Comparison of ENCODE assay signal across 13 cellular contexts in genomic region chr6:124882580-124883393, GRCh38.
DNase-seq lines count a peak whose midpoint lies in the region; ATAC-seq, FAIRE-seq and TF ChIP-seq lines count a peak whose summit lies in the region.
"Had no signal": no experiment of that assay in that cellular context is flagged by ENCODE, and none has a peak within 500 bp of the region (broad histone marks: within the 10 kb centered on the region; RNA-seq: fewer than 3 reads in every experiment).

No MANE protein-coding gene starts in this region.

- no peak for FAIRE-seq in D721Med (lab: Jason Lieb, UNC)

- H3K9me3 Mint-ChIP-seq in activated CD8-positive, alpha-beta T cell treated with anti-CD3 and anti-CD28 coated beads for 36 hours, result no peaks in the 10 kb centered on the region
- H3K9me3 Mint-ChIP-seq in activated CD8-positive, alpha-beta T cell treated with anti-CD3 and anti-CD28 coated beads, Interleukin-2, amount 10 ng/mL, durations not matched to agents 7 days and 5 days (ENCODE audit: insufficient read depth), result no peaks in the 10 kb centered on the region
- peaks cover 4% of the 10 kb centered on the region for H3K9me3 Mint-ChIP-seq in WTC11
- H3K9me3 Mint-ChIP-seq: activated naive CD8-positive, alpha-beta T cell treated with anti-CD3 and anti-CD28 coated beads, Interleukin-2, amount 10 ng/mL, durations not matched to agents 7 days and 5 days had no signal

- intact Hi-C loops in activated CD8-positive, alpha-beta T cell treated with anti-CD3 and anti-CD28 coated beads for 36 hours (cut with micrococcal nuclease), result no loop called here
- intact Hi-C loops in tibial artery (cut with DNase I; ENCODE audit: low total_unique reads), result no loop called here

- TF ChIP-seq CTCF in activated CD8-positive, alpha-beta T cell treated with anti-CD3 and anti-CD28 coated beads for 36 hours (IDR thresholded peaks at IDR 0.05), result no peak
- TF ChIP-seq CTCF in WTC11 (IDR thresholded peaks at IDR 0.05) (no peak), gastroesophageal sphincter (IDR thresholded peaks at IDR 0.05) (no peak), tibial artery (IDR thresholded peaks at IDR 0.05) (no peak), D721Med (IDR thresholded peaks at IDR 0.05; ENCODE audit: insufficient read depth, missing control alignments) (no peak)

- no peak overlapping the region for H3K27ac Mint-ChIP-seq in activated CD8-positive, alpha-beta T cell treated with anti-CD3 and anti-CD28 coated beads for 36 hours
- H3K27ac Mint-ChIP-seq in activated CD8-positive, alpha-beta T cell treated with anti-CD3 and anti-CD28 coated beads, Interleukin-2, amount 10 ng/mL, durations not matched to agents 7 days and 5 days, result no peak overlapping the region
- no peak overlapping the region for H3K27ac Mint-ChIP-seq in WTC11
- H3K27ac Mint-ChIP-seq: activated naive CD8-positive, alpha-beta T cell treated with anti-CD3 and anti-CD28 coated beads, Interleukin-2, amount 10 ng/mL, durations not matched to agents 7 days and 5 days had no signal

- no peaks in the 10 kb centered on the region for H3K9me3 ChIP-seq in gastroesophageal sphincter
- H3K9me3 ChIP-seq in tibial artery, result no peaks in the 10 kb centered on the region
- H3K9me3 ChIP-seq: thyroid gland had no signal

- no peak for TF ChIP-seq EP300 in gastroesophageal sphincter (IDR thresholded peaks at IDR 0.05)

- WGBS in gastroesophageal sphincter (ENCODE audit: low coverage in 1 of 2), 2 donors, result 36 to 53% methylated on average over 3 to 4 of the region's 4 CpGs

- no peak for TF ChIP-seq POLR2A in gastroesophageal sphincter (IDR thresholded peaks at IDR 0.05)

- H3K4me3 ChIP-seq in gastroesophageal sphincter (no peak overlapping the region), tibial artery (no peak overlapping the region)
- H3K4me3 ChIP-seq: thyroid gland had no signal

- H3K36me3 ChIP-seq in gastroesophageal sphincter (no peaks in the 10 kb centered on the region), tibial artery (no peaks in the 10 kb centered on the region)
- H3K36me3 ChIP-seq: thyroid gland had no signal

- H3K27me3 Mint-ChIP-seq in activated CD8-positive, alpha-beta T cell treated with anti-CD3 and anti-CD28 coated beads for 36 hours, result peaks cover 5% of the 10 kb centered on the region
- H3K27me3 Mint-ChIP-seq in activated CD8-positive, alpha-beta T cell treated with anti-CD3 and anti-CD28 coated beads, Interleukin-2, amount 10 ng/mL, durations not matched to agents 7 days and 5 days (ENCODE audit: low read depth), result peaks cover 2% of the 10 kb centered on the region
- H3K27me3 Mint-ChIP-seq in WTC11 (ENCODE audit: low read depth), result no peaks in the 10 kb centered on the region; the same call in 1 of the 2 replicates

- ATAC-seq in activated CD8-positive, alpha-beta T cell treated with anti-CD3 and anti-CD28 coated beads for 36 hours, result no peak
- ATAC-seq in activated CD8-positive, alpha-beta T cell treated with anti-CD3 and anti-CD28 coated beads, Interleukin-2, amount 10 ng/mL, durations not matched to agents 7 days and 5 days, result no peak
- ATAC-seq in WTC11 (no peak), gastroesophageal sphincter (peak; percentile 26)

- peaks cover 11% of the 10 kb centered on the region for H3K4me1 Mint-ChIP-seq in activated CD8-positive, alpha-beta T cell treated with anti-CD3 and anti-CD28 coated beads for 36 hours (ENCODE audit: low read depth)
- H3K4me1 Mint-ChIP-seq in activated CD8-positive, alpha-beta T cell treated with anti-CD3 and anti-CD28 coated beads, Interleukin-2, amount 10 ng/mL, durations not matched to agents 7 days and 5 days (ENCODE audit: low read depth), result peaks cover 4% of the 10 kb centered on the region
- H3K4me1 Mint-ChIP-seq in WTC11, result peaks cover 53% of the 10 kb centered on the region

- CTCF ChIA-PET in activated CD8-positive, alpha-beta T cell treated with anti-CD3 and anti-CD28 coated beads for 36 hours (lab: Charles Lee), result no interaction called here
- CTCF ChIA-PET in activated CD8-positive, alpha-beta T cell treated with anti-CD3 and anti-CD28 coated beads, Interleukin-2, amount 10 ng/mL, durations not matched to agents 7 days and 5 days (lab: Charles Lee), result no interaction called here
- CTCF ChIA-PET in WTC11 (lab: Charles Lee), result no interaction called here

- peaks cover 0 to 14% (median 6%) of the 10 kb centered on the region in 3 donors for H3K4me1 ChIP-seq in gastroesophageal sphincter
- peaks cover 0 to 24% (median 14%) of the 10 kb centered on the region in 4 donors for H3K4me1 ChIP-seq in tibial artery

- H3K27me3 ChIP-seq in gastroesophageal sphincter, result no peaks in the 10 kb centered on the region
- H3K27me3 ChIP-seq in tibial artery, result no peaks in the 10 kb centered on the region
- H3K27me3 ChIP-seq: thyroid gland had no signal

- H3K27ac ChIP-seq in gastroesophageal sphincter, result no peak overlapping the region
- H3K27ac ChIP-seq in tibial artery, result peak overlapping the region; percentile 18 to 23

- H3K36me3 Mint-ChIP-seq in activated CD8-positive, alpha-beta T cell treated with anti-CD3 and anti-CD28 coated beads for 36 hours (ENCODE audit: low read depth), result no peaks in the 10 kb centered on the region
- no peaks in the 10 kb centered on the region for H3K36me3 Mint-ChIP-seq in activated CD8-positive, alpha-beta T cell treated with anti-CD3 and anti-CD28 coated beads, Interleukin-2, amount 10 ng/mL, durations not matched to agents 7 days and 5 days (ENCODE audit: low read depth)
- no peaks in the 10 kb centered on the region for H3K36me3 Mint-ChIP-seq in WTC11
- H3K36me3 Mint-ChIP-seq: activated naive CD8-positive, alpha-beta T cell treated with anti-CD3 and anti-CD28 coated beads, Interleukin-2, amount 10 ng/mL, durations not matched to agents 7 days and 5 days had no signal

- H3K4me3 Mint-ChIP-seq in activated CD8-positive, alpha-beta T cell treated with anti-CD3 and anti-CD28 coated beads for 36 hours, result peak overlapping the region; percentile 7
- H3K4me3 Mint-ChIP-seq in activated CD8-positive, alpha-beta T cell treated with anti-CD3 and anti-CD28 coated beads, Interleukin-2, amount 10 ng/mL, durations not matched to agents 7 days and 5 days, result no peak overlapping the region
- H3K4me3 Mint-ChIP-seq in WTC11, result 0 out of 2 replicates have a peak overlapping the region, but pooled peaks have one; percentile 2
- H3K4me3 Mint-ChIP-seq: activated naive CD8-positive, alpha-beta T cell treated with anti-CD3 and anti-CD28 coated beads, Interleukin-2, amount 10 ng/mL, durations not matched to agents 7 days and 5 days had no signal

- POLR2A ChIA-PET in activated CD8-positive, alpha-beta T cell treated with anti-CD3 and anti-CD28 coated beads for 36 hours (lab: Charles Lee), result no interaction called here
- POLR2A ChIA-PET in activated CD8-positive, alpha-beta T cell treated with anti-CD3 and anti-CD28 coated beads, Interleukin-2, amount 10 ng/mL, durations not matched to agents 7 days and 5 days (lab: Charles Lee), result no interaction called here
- POLR2A ChIA-PET in WTC11 (lab: Charles Lee), result no interaction called here

- DNase-seq in activated CD8-positive, alpha-beta T cell treated with anti-CD3 and anti-CD28 coated beads for 36 hours, result no peak
- DNase-seq in activated CD8-positive, alpha-beta T cell treated with anti-CD3 and anti-CD28 coated beads, Interleukin-2, amount 10 ng/mL, durations not matched to agents 7 days and 5 days, result no peak
- DNase-seq in WTC11 (ENCODE audit: low spot score), result no peak
- no peak for DNase-seq in tibial artery
- DNase-seq in D721Med (ENCODE audit: insufficient read length, low spot score), result no peak
- no peak for DNase-seq in mucosa of gallbladder (ENCODE audit: low spot score)
- DNase-seq in GDM1 (lab: John Stamatoyannopoulos, UW), result no peak
- DNase-seq: activated CD4-positive, CD25-positive, alpha-beta regulatory T cell treated with anti-CD3 and anti-CD28 coated beads, Interleukin-2, amount 50 U/mL, for 72 hours; activated naive CD8-positive, alpha-beta T cell treated with anti-CD3 and anti-CD28 coated beads, Interleukin-2, amount 10 ng/mL, durations not matched to agents 7 days and 5 days; NCI-H1092; stimulated activated CD4-positive, alpha-beta T cell treated with anti-CD3 and anti-CD28 coated beads, Interleukin-2, amount 100 ng/mL, for 24 hours; thyroid gland had no signal

TF ChIP-seq in WTC11, 78 proteins besides CTCF, POLR2A, EP300 and RAD21:
- TF ChIP-seq MLX (CRISPR knock-in tag; IDR thresholded peaks at IDR 0.05) (no peak), ZNF512 (CRISPR knock-in tag; IDR thresholded peaks at IDR 0.05; ENCODE audit: borderline replicate concordance) (peak; percentile 65; the same call in 1 of the 2 replicates)

Comparison
In these comparisons a context has a peak if more than half of its experiments do, and no peak if none do; other contexts are left out.
1. H3K27ac ChIP-seq: peak in tibial artery (2 of 2); none in gastroesophageal sphincter (0 of 4).